ENCODE assay signal across 2 cellular contexts in genomic region chr3:149080011-149080698, GRCh38.
TF ChIP-seq lines count a peak whose summit lies in the region.

No MANE protein-coding gene starts in this region.

TF ChIP-seq in SK-N-SH treated with all-trans-retinoic acid at 6 μM for 48 hours, 23 proteins besides CTCF, POLR2A, EP300 and RAD21 (continued from another document):
- TF ChIP-seq RARB (CRISPR knock-in tag; IDR thresholded peaks at IDR 0.05) (no peak), ARNTL (CRISPR knock-in tag; IDR thresholded peaks at IDR 0.05; ENCODE audit: borderline replicate concordance, low read depth) (no peak), ZFP30 (CRISPR knock-in tag; IDR thresholded peaks at IDR 0.05) (no peak), GLIS3 (CRISPR knock-in tag; IDR thresholded peaks at IDR 0.05) (no peak)

TF ChIP-seq in HepG2, 621 proteins besides CTCF, POLR2A, EP300 and RAD21 (continued from another document):
- TF ChIP-seq, protein P1, sequence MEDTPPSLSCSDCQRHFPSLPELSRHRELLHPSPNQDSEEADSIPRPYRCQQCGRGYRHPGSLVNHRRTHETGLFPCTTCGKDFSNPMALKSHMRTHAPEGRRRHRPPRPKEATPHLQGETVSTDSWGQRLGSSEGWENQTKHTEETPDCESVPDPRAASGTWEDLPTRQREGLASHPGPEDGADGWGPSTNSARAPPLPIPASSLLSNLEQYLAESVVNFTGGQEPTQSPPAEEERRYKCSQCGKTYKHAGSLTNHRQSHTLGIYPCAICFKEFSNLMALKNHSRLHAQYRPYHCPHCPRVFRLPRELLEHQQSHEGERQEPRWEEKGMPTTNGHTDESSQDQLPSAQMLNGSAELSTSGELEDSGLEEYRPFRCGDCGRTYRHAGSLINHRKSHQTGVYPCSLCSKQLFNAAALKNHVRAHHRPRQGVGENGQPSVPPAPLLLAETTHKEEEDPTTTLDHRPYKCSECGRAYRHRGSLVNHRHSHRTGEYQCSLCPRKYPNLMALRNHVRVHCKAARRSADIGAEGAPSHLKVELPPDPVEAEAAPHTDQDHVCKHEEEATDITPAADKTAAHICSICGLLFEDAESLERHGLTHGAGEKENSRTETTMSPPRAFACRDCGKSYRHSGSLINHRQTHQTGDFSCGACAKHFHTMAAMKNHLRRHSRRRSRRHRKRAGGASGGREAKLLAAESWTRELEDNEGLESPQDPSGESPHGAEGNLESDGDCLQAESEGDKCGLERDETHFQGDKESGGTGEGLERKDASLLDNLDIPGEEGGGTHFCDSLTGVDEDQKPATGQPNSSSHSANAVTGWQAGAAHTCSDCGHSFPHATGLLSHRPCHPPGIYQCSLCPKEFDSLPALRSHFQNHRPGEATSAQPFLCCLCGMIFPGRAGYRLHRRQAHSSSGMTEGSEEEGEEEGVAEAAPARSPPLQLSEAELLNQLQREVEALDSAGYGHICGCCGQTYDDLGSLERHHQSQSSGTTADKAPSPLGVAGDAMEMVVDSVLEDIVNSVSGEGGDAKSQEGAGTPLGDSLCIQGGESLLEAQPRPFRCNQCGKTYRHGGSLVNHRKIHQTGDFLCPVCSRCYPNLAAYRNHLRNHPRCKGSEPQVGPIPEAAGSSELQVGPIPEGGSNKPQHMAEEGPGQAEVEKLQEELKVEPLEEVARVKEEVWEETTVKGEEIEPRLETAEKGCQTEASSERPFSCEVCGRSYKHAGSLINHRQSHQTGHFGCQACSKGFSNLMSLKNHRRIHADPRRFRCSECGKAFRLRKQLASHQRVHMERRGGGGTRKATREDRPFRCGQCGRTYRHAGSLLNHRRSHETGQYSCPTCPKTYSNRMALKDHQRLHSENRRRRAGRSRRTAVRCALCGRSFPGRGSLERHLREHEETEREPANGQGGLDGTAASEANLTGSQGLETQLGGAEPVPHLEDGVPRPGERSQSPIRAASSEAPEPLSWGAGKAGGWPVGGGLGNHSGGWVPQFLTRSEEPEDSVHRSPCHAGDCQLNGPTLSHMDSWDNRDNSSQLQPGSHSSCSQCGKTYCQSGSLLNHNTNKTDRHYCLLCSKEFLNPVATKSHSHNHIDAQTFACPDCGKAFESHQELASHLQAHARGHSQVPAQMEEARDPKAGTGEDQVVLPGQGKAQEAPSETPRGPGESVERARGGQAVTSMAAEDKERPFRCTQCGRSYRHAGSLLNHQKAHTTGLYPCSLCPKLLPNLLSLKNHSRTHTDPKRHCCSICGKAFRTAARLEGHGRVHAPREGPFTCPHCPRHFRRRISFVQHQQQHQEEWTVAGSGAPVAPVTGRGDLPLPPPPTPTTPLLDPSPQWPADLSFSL (CRISPR knock-in tag; IDR thresholded peaks at IDR 0.05) = no peak
- no peak for TF ChIP-seq JDP2 (CRISPR knock-in tag; IDR thresholded peaks at IDR 0.05; ENCODE audit: borderline replicate concordance)
- TF ChIP-seq, protein P2, sequence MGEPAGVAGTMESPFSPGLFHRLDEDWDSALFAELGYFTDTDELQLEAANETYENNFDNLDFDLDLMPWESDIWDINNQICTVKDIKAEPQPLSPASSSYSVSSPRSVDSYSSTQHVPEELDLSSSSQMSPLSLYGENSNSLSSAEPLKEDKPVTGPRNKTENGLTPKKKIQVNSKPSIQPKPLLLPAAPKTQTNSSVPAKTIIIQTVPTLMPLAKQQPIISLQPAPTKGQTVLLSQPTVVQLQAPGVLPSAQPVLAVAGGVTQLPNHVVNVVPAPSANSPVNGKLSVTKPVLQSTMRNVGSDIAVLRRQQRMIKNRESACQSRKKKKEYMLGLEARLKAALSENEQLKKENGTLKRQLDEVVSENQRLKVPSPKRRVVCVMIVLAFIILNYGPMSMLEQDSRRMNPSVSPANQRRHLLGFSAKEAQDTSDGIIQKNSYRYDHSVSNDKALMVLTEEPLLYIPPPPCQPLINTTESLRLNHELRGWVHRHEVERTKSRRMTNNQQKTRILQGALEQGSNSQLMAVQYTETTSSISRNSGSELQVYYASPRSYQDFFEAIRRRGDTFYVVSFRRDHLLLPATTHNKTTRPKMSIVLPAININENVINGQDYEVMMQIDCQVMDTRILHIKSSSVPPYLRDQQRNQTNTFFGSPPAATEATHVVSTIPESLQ (CRISPR knock-in tag; conservative IDR thresholded peaks at IDR 0.05) = no peak
- no peak for TF ChIP-seq ZBTB39 (CRISPR knock-in tag; IDR thresholded peaks at IDR 0.05)
- TF ChIP-seq MAF1 (CRISPR knock-in tag; IDR thresholded peaks at IDR 0.05; ENCODE audit: borderline replicate concordance) = no peak
- no peak for TF ChIP-seq KLF12 (CRISPR knock-in tag; IDR thresholded peaks at IDR 0.05; ENCODE audit: borderline replicate concordance)
- TF ChIP-seq, protein P3, sequence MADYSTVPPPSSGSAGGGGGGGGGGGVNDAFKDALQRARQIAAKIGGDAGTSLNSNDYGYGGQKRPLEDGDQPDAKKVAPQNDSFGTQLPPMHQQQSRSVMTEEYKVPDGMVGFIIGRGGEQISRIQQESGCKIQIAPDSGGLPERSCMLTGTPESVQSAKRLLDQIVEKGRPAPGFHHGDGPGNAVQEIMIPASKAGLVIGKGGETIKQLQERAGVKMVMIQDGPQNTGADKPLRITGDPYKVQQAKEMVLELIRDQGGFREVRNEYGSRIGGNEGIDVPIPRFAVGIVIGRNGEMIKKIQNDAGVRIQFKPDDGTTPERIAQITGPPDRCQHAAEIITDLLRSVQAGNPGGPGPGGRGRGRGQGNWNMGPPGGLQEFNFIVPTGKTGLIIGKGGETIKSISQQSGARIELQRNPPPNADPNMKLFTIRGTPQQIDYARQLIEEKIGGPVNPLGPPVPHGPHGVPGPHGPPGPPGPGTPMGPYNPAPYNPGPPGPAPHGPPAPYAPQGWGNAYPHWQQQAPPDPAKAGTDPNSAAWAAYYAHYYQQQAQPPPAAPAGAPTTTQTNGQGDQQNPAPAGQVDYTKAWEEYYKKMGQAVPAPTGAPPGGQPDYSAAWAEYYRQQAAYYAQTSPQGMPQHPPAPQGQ (CRISPR knock-in tag; IDR thresholded peaks at IDR 0.05; ENCODE audit: borderline replicate concordance) = no peak
- TF ChIP-seq RXRB (CRISPR knock-in tag; IDR thresholded peaks at IDR 0.05; ENCODE audit: borderline replicate concordance) = no peak
- no peak for TF ChIP-seq ZBTB7B (CRISPR knock-in tag; IDR thresholded peaks at IDR 0.05)
